ENCODE assay signal across 1 cellular context in genomic region chr2:60520917-60521539, GRCh38.
A peak's percentile ranks its signal among the peaks of the same experiment; 100 is the strongest.
TF ChIP-seq lines count a peak whose summit lies in the region.

No MANE protein-coding gene starts in this region.

TF ChIP-seq in H1, 55 proteins besides CTCF, POLR2A, EP300 and RAD21:
- TF ChIP-seq SUZ12 (IDR thresholded peaks at IDR 0.05; ENCODE audit: low read length) = no peak
- TF ChIP-seq, protein P1, sequence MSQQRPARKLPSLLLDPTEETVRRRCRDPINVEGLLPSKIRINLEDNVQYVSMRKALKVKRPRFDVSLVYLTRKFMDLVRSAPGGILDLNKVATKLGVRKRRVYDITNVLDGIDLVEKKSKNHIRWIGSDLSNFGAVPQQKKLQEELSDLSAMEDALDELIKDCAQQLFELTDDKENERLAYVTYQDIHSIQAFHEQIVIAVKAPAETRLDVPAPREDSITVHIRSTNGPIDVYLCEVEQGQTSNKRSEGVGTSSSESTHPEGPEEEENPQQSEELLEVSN (IDR thresholded peaks at IDR 0.05) = no peak
- TF ChIP-seq EGR1 (IDR thresholded peaks at IDR 0.05; ENCODE audit: borderline replicate concordance, low read depth, low read length) = no peak
- no peak for TF ChIP-seq ATF3 (IDR thresholded peaks at IDR 0.05; ENCODE audit: insufficient read depth, low read depth, low read length)
- no peak for TF ChIP-seq TBP (IDR thresholded peaks at IDR 0.05; ENCODE audit: low read depth, low read length)
- TF ChIP-seq ASH2L (IDR thresholded peaks at IDR 0.05; ENCODE audit: low read length) = peak; percentile 6
- no peak for TF ChIP-seq NRF1 (IDR thresholded peaks at IDR 0.05; ENCODE audit: low read depth, low read length)
- no peak for TF ChIP-seq KDM1A (IDR thresholded peaks at IDR 0.05; ENCODE audit: borderline replicate concordance, low read length)
- TF ChIP-seq GABPA (IDR thresholded peaks at IDR 0.05; ENCODE audit: borderline replicate concordance, insufficient read depth, low read length) = no peak
- TF ChIP-seq YY1 (IDR thresholded peaks at IDR 0.05; ENCODE audit: low read depth, low read length) = 0 out of 2 replicates have a peak, but pooled peaks have one; percentile 47
